1 cellular context compared by ENCODE assay signal in genomic region chr4:137572163-137572562, GRCh38.
TF ChIP-seq lines count a peak whose summit lies in the region.

No MANE protein-coding gene starts in this region.

TF ChIP-seq in GM12878, 131 proteins besides CTCF, POLR2A, EP300 and RAD21:
- TF ChIP-seq PKNOX1 (IDR thresholded peaks at IDR 0.05) (peak; percentile 86), RUNX3 (IDR thresholded peaks at IDR 0.05; ENCODE audit: low read length) (peak; percentile 81), MTA2 (IDR thresholded peaks at IDR 0.05; ENCODE audit: low read depth) (0 out of 2 replicates have a peak, but pooled peaks have one; percentile 11), FOXM1 (IDR thresholded peaks at IDR 0.05; ENCODE audit: low read depth, low read length) (peak; percentile 42; the same call in 1 of the 2 replicates), CHD2 (IDR thresholded peaks at IDR 0.05; ENCODE audit: borderline replicate concordance, low read depth, low read length) (no peak), ATF2 (IDR thresholded peaks at IDR 0.05; ENCODE audit: low read length) (no peak), PAX8 (IDR thresholded peaks at IDR 0.05) (no peak), BCL11A (IDR thresholded peaks at IDR 0.05; ENCODE audit: low read depth, low read length) (peak; percentile 33; the same call in 1 of the 2 replicates)
